1 cellular context compared by ENCODE assay signal in the genomic region with DNA sequence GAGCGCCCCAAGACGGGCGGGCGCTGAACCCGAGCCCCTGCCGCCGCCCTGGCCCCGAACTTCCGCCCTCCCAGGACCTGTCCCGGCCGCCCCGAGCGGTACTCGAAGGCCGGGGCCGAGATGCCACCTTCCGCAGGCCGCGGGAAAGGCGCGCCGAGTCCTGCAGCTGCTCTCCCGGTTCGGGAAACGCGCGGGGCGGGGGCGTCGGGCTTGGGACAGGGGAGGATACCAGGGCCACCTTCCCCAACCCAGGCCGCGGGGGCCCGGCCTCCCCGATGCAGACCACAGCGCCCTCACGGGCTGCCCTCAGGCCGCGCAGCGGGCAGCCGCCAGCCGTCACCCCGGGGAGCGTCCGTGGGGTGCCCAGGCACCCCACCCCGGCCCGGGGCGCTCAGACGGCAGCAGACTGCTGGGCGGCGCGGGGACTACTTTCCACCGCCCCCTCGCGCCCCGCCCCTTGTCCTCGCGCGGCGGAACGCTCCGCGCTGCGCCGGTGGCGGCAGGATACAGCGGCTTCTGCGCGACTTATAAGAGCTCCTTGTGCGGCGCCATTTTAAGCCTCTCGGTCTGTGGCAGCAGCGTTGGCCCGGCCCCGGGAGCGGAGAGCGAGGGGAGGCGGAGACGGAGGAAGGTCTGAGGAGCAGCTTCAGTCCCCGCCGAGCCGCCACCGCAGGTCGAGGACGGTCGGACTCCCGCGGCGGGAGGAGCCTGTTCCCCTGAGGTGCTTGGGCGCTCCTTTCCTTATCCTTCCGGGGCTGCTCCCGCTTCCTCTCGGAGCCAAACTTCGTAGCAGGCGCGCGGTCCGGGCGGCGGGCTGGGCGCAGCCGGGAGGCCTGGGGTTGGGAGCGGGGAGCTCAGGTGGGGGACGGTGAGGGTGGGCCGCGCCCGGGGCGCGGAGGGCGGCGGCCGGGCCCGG.
A peak's percentile ranks its signal among the peaks of the same experiment; 100 is the strongest.
TF ChIP-seq lines count a peak whose summit lies in the region.

A gene (plus strand): TSS at position 556 of the 916 bp plus-strand sequence. CDS start 24,564 bp downstream, outside the sequence.

TF ChIP-seq in K562, 482 proteins besides CTCF, POLR2A, EP300 and RAD21 (continued from another document and continues in another):
- TF ChIP-seq, protein P1, sequence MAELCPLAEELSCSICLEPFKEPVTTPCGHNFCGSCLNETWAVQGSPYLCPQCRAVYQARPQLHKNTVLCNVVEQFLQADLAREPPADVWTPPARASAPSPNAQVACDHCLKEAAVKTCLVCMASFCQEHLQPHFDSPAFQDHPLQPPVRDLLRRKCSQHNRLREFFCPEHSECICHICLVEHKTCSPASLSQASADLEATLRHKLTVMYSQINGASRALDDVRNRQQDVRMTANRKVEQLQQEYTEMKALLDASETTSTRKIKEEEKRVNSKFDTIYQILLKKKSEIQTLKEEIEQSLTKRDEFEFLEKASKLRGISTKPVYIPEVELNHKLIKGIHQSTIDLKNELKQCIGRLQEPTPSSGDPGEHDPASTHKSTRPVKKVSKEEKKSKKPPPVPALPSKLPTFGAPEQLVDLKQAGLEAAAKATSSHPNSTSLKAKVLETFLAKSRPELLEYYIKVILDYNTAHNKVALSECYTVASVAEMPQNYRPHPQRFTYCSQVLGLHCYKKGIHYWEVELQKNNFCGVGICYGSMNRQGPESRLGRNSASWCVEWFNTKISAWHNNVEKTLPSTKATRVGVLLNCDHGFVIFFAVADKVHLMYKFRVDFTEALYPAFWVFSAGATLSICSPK (IDR thresholded peaks at IDR 0.05; ENCODE audit: borderline replicate concordance) = no peak
- TF ChIP-seq RBM22 (IDR thresholded peaks at IDR 0.05; ENCODE audit: low read depth, low read length, poor library complexity, severe bottlenecking) (peak; percentile 98), ZNF644 (tag; IDR thresholded peaks at IDR 0.05; ENCODE audit: low read depth) (no peak), ZNF224 (CRISPR knock-in tag; IDR thresholded peaks at IDR 0.05) (no peak), DMBX1 (CRISPR knock-in tag; IDR thresholded peaks at IDR 0.05; ENCODE audit: borderline replicate concordance) (peak; percentile 69; the same call in 1 of the 2 replicates), CCNT2 (IDR thresholded peaks at IDR 0.05; ENCODE audit: borderline replicate concordance, extremely low read depth, insufficient read length, low read depth, low read length) (peak; percentile 95), RFX1 (IDR thresholded peaks at IDR 0.05) (no peak), IRF2 (CRISPR knock-in tag; IDR thresholded peaks at IDR 0.05) (no peak), KHSRP (IDR thresholded peaks at IDR 0.05) (no peak), ZNF174 (CRISPR knock-in tag; IDR thresholded peaks at IDR 0.05) (no peak), SMARCA4 (IDR thresholded peaks at IDR 0.05) (no peak), SIN3B (IDR thresholded peaks at IDR 0.05; ENCODE audit: low read depth) (no peak; the same call in none of the 2 replicates), GATAD2A (IDR thresholded peaks at IDR 0.05) (peak; percentile 96), XRCC3 (IDR thresholded peaks at IDR 0.05) (no peak), GTF2F1 (IDR thresholded peaks at IDR 0.05; ENCODE audit: low read depth, low read length) (peak; percentile 88), ZNF23 (CRISPR knock-in tag; IDR thresholded peaks at IDR 0.05) (no peak), POLR2AphosphoS2 (IDR thresholded peaks at IDR 0.05; ENCODE audit: low read length) (peak; percentile 73; the same call in 1 of the 2 replicates), SMARCA5 (IDR thresholded peaks at IDR 0.05) (no peak), SRSF9 (IDR thresholded peaks at IDR 0.05; ENCODE audit: borderline replicate concordance, low read depth, low read length) (no peak), HDAC1 (IDR thresholded peaks at IDR 0.05) (peak; percentile 72 to 82; a peak in 3 of 4 replicates), POLR2G (IDR thresholded peaks at IDR 0.05; ENCODE audit: low read depth, low read length) (peak; percentile 100), DIDO1 (tag; IDR thresholded peaks at IDR 0.05; ENCODE audit: low read depth) (peak; percentile 59; the same call in 1 of the 2 replicates), JUNB (CRISPR knock-in tag; conservative IDR thresholded peaks at IDR 0.05) (no peak), ERF (CRISPR knock-in tag; IDR thresholded peaks at IDR 0.05) (peak; percentile 41; the same call in 1 of the 2 replicates), ZEB2 (IDR thresholded peaks at IDR 0.05) (no peak), PTRF (tag; IDR thresholded peaks at IDR 0.05) (no peak), ZNF436 (CRISPR knock-in tag; IDR thresholded peaks at IDR 0.05) (no peak), MAFK (IDR thresholded peaks at IDR 0.05; ENCODE audit: low read length) (no peak), MYBL2 (IDR thresholded peaks at IDR 0.05; ENCODE audit: low read depth) (no peak), MYBL2 (CRISPR knock-in tag; IDR thresholded peaks at IDR 0.05; ENCODE audit: borderline replicate concordance) (no peak), OTX1 (CRISPR knock-in tag; IDR thresholded peaks at IDR 0.05) (peak; percentile 82), ILK (tag; IDR thresholded peaks at IDR 0.05; ENCODE audit: borderline replicate concordance, low read depth) (no peak), ZNF263 (CRISPR knock-in tag; IDR thresholded peaks at IDR 0.05; ENCODE audit: borderline replicate concordance) (peak; percentile 71), FOXJ3 (CRISPR knock-in tag; IDR thresholded peaks at IDR 0.05) (no peak), KLF13 (tag; IDR thresholded peaks at IDR 0.05; ENCODE audit: borderline replicate concordance, low read depth) (peak; percentile 99)
- TF ChIP-seq, protein P2, sequence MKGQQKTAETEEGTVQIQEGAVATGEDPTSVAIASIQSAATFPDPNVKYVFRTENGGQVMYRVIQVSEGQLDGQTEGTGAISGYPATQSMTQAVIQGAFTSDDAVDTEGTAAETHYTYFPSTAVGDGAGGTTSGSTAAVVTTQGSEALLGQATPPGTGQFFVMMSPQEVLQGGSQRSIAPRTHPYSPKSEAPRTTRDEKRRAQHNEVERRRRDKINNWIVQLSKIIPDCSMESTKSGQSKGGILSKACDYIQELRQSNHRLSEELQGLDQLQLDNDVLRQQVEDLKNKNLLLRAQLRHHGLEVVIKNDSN (CRISPR knock-in tag; IDR thresholded peaks at IDR 0.05) = no peak
- TF ChIP-seq, protein P3, sequence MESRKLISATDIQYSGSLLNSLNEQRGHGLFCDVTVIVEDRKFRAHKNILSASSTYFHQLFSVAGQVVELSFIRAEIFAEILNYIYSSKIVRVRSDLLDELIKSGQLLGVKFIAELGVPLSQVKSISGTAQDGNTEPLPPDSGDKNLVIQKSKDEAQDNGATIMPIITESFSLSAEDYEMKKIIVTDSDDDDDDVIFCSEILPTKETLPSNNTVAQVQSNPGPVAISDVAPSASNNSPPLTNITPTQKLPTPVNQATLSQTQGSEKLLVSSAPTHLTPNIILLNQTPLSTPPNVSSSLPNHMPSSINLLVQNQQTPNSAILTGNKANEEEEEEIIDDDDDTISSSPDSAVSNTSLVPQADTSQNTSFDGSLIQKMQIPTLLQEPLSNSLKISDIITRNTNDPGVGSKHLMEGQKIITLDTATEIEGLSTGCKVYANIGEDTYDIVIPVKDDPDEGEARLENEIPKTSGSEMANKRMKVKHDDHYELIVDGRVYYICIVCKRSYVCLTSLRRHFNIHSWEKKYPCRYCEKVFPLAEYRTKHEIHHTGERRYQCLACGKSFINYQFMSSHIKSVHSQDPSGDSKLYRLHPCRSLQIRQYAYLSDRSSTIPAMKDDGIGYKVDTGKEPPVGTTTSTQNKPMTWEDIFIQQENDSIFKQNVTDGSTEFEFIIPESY (CRISPR knock-in tag; IDR thresholded peaks at IDR 0.05) = peak; percentile 69; the same call in 1 of the 2 replicates
- TF ChIP-seq, protein P4, sequence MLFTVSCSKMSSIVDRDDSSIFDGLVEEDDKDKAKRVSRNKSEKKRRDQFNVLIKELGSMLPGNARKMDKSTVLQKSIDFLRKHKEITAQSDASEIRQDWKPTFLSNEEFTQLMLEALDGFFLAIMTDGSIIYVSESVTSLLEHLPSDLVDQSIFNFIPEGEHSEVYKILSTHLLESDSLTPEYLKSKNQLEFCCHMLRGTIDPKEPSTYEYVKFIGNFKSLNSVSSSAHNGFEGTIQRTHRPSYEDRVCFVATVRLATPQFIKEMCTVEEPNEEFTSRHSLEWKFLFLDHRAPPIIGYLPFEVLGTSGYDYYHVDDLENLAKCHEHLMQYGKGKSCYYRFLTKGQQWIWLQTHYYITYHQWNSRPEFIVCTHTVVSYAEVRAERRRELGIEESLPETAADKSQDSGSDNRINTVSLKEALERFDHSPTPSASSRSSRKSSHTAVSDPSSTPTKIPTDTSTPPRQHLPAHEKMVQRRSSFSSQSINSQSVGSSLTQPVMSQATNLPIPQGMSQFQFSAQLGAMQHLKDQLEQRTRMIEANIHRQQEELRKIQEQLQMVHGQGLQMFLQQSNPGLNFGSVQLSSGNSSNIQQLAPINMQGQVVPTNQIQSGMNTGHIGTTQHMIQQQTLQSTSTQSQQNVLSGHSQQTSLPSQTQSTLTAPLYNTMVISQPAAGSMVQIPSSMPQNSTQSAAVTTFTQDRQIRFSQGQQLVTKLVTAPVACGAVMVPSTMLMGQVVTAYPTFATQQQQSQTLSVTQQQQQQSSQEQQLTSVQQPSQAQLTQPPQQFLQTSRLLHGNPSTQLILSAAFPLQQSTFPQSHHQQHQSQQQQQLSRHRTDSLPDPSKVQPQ (CRISPR knock-in tag; IDR thresholded peaks at IDR 0.05; ENCODE audit: borderline replicate concordance) = no peak
- TF ChIP-seq, protein P5, sequence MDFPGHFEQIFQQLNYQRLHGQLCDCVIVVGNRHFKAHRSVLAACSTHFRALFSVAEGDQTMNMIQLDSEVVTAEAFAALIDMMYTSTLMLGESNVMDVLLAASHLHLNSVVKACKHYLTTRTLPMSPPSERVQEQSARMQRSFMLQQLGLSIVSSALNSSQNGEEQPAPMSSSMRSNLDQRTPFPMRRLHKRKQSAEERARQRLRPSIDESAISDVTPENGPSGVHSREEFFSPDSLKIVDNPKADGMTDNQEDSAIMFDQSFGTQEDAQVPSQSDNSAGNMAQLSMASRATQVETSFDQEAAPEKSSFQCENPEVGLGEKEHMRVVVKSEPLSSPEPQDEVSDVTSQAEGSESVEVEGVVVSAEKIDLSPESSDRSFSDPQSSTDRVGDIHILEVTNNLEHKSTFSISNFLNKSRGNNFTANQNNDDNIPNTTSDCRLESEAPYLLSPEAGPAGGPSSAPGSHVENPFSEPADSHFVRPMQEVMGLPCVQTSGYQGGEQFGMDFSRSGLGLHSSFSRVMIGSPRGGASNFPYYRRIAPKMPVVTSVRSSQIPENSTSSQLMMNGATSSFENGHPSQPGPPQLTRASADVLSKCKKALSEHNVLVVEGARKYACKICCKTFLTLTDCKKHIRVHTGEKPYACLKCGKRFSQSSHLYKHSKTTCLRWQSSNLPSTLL (IDR thresholded peaks at IDR 0.05) = no peak
- TF ChIP-seq, protein P6, sequence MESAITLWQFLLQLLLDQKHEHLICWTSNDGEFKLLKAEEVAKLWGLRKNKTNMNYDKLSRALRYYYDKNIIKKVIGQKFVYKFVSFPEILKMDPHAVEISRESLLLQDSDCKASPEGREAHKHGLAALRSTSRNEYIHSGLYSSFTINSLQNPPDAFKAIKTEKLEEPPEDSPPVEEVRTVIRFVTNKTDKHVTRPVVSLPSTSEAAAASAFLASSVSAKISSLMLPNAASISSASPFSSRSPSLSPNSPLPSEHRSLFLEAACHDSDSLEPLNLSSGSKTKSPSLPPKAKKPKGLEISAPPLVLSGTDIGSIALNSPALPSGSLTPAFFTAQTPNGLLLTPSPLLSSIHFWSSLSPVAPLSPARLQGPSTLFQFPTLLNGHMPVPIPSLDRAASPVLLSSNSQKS (CRISPR knock-in tag; IDR thresholded peaks at IDR 0.05) = no peak
- TF ChIP-seq, protein P7, sequence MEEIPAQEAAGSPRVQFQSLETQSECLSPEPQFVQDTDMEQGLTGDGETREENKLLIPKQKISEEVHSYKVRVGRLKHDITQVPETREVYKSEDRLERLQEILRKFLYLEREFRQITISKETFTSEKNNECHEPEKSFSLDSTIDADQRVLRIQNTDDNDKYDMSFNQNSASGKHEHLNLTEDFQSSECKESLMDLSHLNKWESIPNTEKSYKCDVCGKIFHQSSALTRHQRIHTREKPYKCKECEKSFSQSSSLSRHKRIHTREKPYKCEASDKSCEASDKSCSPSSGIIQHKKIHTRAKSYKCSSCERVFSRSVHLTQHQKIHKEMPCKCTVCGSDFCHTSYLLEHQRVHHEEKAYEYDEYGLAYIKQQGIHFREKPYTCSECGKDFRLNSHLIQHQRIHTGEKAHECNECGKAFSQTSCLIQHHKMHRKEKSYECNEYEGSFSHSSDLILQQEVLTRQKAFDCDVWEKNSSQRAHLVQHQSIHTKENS (CRISPR knock-in tag; IDR thresholded peaks at IDR 0.05) = no peak
- TF ChIP-seq, protein P8, sequence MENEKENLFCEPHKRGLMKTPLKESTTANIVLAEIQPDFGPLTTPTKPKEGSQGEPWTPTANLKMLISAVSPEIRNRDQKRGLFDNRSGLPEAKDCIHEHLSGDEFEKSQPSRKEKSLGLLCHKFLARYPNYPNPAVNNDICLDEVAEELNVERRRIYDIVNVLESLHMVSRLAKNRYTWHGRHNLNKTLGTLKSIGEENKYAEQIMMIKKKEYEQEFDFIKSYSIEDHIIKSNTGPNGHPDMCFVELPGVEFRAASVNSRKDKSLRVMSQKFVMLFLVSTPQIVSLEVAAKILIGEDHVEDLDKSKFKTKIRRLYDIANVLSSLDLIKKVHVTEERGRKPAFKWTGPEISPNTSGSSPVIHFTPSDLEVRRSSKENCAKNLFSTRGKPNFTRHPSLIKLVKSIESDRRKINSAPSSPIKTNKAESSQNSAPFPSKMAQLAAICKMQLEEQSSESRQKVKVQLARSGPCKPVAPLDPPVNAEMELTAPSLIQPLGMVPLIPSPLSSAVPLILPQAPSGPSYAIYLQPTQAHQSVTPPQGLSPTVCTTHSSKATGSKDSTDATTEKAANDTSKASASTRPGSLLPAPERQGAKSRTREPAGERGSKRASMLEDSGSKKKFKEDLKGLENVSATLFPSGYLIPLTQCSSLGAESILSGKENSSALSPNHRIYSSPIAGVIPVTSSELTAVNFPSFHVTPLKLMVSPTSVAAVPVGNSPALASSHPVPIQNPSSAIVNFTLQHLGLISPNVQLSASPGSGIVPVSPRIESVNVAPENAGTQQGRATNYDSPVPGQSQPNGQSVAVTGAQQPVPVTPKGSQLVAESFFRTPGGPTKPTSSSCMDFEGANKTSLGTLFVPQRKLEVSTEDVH (IDR thresholded peaks at IDR 0.05; ENCODE audit: low read depth, partially characterized antibody) = no peak
- TF ChIP-seq, protein P9, sequence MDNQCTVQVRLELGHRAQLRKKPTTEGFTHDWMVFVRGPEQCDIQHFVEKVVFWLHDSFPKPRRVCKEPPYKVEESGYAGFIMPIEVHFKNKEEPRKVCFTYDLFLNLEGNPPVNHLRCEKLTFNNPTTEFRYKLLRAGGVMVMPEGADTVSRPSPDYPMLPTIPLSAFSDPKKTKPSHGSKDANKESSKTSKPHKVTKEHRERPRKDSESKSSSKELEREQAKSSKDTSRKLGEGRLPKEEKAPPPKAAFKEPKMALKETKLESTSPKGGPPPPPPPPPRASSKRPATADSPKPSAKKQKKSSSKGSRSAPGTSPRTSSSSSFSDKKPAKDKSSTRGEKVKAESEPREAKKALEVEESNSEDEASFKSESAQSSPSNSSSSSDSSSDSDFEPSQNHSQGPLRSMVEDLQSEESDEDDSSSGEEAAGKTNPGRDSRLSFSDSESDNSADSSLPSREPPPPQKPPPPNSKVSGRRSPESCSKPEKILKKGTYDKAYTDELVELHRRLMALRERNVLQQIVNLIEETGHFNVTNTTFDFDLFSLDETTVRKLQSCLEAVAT (IDR thresholded peaks at IDR 0.05) = peak in 1 of 2 experiments; percentile 89; a peak in 2 of 4 replicates
- TF ChIP-seq, protein P10, sequence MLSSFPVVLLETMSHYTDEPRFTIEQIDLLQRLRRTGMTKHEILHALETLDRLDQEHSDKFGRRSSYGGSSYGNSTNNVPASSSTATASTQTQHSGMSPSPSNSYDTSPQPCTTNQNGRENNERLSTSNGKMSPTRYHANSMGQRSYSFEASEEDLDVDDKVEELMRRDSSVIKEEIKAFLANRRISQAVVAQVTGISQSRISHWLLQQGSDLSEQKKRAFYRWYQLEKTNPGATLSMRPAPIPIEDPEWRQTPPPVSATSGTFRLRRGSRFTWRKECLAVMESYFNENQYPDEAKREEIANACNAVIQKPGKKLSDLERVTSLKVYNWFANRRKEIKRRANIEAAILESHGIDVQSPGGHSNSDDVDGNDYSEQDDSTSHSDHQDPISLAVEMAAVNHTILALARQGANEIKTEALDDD (IDR thresholded peaks at IDR 0.05) = no peak
